Comparison of ENCODE assay signal across 18 cellular contexts in genomic region chr5:122507581-122507980, GRCh38.
"Had no signal": no experiment of that assay in that cellular context is flagged by ENCODE, and none has a peak within 500 bp of the region (broad histone marks: within the 10 kb centered on the region; RNA-seq: fewer than 3 reads in every experiment).

No MANE protein-coding gene starts in this region.

- H3K36me3 ChIP-seq: ascending aorta, cardiac muscle cell, tibial nerve, vagina had no signal

- H3K27ac ChIP-seq: cardiac muscle cell, dorsolateral prefrontal cortex, tibial nerve, vagina had no signal

- H3K4me1 Mint-ChIP-seq: activated CD4-positive, alpha-beta T cell treated with anti-CD3 and anti-CD28 coated beads, Interleukin-2, amount 10 ng/mL, durations not matched to agents 7 days and 5 days; endodermal cell; nephron; stimulated activated memory B cell treated with anti-CD40 and anti-IgM and Interleukin-4, amounts not matched to agents 10 μg/mL and 1 μg/mL and 100 μg/mL, for 72 hours had no signal

- H3K27me3 Mint-ChIP-seq: activated CD4-positive, alpha-beta T cell treated with anti-CD3 and anti-CD28 coated beads, Interleukin-2, amount 10 ng/mL, durations not matched to agents 7 days and 5 days had no signal

- H3K4me1 ChIP-seq: tibial nerve, vagina had no signal

- H3K27ac Mint-ChIP-seq: activated CD4-positive, alpha-beta T cell treated with anti-CD3 and anti-CD28 coated beads, Interleukin-2, amount 10 ng/mL, durations not matched to agents 7 days and 5 days; endodermal cell; nephron; stimulated activated memory B cell treated with anti-CD40 and anti-IgM and Interleukin-4, amounts not matched to agents 10 μg/mL and 1 μg/mL and 100 μg/mL, for 72 hours had no signal

- ATAC-seq: stimulated activated memory B cell treated with anti-CD40 and anti-IgM and Interleukin-4, amounts not matched to agents 10 μg/mL and 1 μg/mL and 100 μg/mL, for 72 hours had no signal

- H3K27me3 ChIP-seq: ascending aorta, cardiac muscle cell, dorsolateral prefrontal cortex, tibial nerve, vagina had no signal

- DNase-seq: activated CD4-positive, alpha-beta T cell treated with anti-CD3 and anti-CD28 coated beads, Interleukin-2, amount 10 ng/mL, durations not matched to agents 7 days and 5 days; activated CD8-positive, alpha-beta memory T cell treated with anti-CD3 and anti-CD28 coated beads for 24 hours; activated naive CD4-positive, alpha-beta T cell treated with Interleukin-2 at 50 U/mL for 16 hours; dorsolateral prefrontal cortex; endodermal cell; kidney glomerular epithelial cell; mesendoderm; nucleus accumbens; posterior cingulate gyrus; retina; stimulated activated CD4-positive, alpha-beta T cell treated with anti-CD3 and anti-CD28 coated beads, Interleukin-2, amount 100 ng/mL, for 48 hours; T-helper 9 cell had no signal

- H3K4me3 ChIP-seq: ascending aorta, cardiac muscle cell, dorsolateral prefrontal cortex, tibial nerve, vagina had no signal

- H3K9me3 ChIP-seq: ascending aorta, tibial nerve, vagina had no signal

- H3K4me3 Mint-ChIP-seq: activated CD4-positive, alpha-beta T cell treated with anti-CD3 and anti-CD28 coated beads, Interleukin-2, amount 10 ng/mL, durations not matched to agents 7 days and 5 days; endodermal cell; nephron; stimulated activated memory B cell treated with anti-CD40 and anti-IgM and Interleukin-4, amounts not matched to agents 10 μg/mL and 1 μg/mL and 100 μg/mL, for 72 hours had no signal

- H3K9me3 Mint-ChIP-seq: activated CD4-positive, alpha-beta T cell treated with anti-CD3 and anti-CD28 coated beads, Interleukin-2, amount 10 ng/mL, durations not matched to agents 7 days and 5 days; endodermal cell; nephron; stimulated activated memory B cell treated with anti-CD40 and anti-IgM and Interleukin-4, amounts not matched to agents 10 μg/mL and 1 μg/mL and 100 μg/mL, for 72 hours had no signal

- H3K36me3 Mint-ChIP-seq: stimulated activated memory B cell treated with anti-CD40 and anti-IgM and Interleukin-4, amounts not matched to agents 10 μg/mL and 1 μg/mL and 100 μg/mL, for 72 hours had no signal
